1 cellular context compared by ENCODE assay signal in the genomic region with DNA sequence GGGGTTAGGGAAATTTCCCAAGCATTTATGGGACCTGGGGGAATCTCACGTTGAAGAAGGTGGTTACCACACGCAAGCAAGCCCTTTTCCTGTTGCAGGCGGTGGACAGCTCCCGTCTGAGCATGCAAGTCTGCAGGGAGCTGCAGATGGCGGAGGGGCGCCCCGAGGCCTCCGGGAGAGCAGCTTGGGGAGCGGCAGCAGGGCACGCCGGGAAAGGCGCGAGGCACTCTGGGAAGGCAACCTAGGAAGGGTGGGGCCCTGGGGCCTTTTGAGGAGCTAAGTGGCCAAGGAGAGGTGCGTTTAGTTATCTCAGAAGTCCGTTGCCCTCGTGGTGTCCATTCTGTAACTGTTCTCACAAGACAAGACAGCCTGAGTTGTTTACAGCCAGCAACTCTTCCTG.
TF ChIP-seq lines count a peak whose summit lies in the region.

No MANE protein-coding gene starts in this region.

TF ChIP-seq in HEK293, 187 proteins besides CTCF, POLR2A, EP300 and RAD21 (continued from another document):
- peak; percentile 32; the same call in 1 of the 2 replicates for TF ChIP-seq REST (tag by site-specific recombination; IDR thresholded peaks at IDR 0.05)
TF ChIP-seq in HEK293: peak in this region for 1.
